ENCODE assay signal across 18 cellular contexts in the genomic region with DNA sequence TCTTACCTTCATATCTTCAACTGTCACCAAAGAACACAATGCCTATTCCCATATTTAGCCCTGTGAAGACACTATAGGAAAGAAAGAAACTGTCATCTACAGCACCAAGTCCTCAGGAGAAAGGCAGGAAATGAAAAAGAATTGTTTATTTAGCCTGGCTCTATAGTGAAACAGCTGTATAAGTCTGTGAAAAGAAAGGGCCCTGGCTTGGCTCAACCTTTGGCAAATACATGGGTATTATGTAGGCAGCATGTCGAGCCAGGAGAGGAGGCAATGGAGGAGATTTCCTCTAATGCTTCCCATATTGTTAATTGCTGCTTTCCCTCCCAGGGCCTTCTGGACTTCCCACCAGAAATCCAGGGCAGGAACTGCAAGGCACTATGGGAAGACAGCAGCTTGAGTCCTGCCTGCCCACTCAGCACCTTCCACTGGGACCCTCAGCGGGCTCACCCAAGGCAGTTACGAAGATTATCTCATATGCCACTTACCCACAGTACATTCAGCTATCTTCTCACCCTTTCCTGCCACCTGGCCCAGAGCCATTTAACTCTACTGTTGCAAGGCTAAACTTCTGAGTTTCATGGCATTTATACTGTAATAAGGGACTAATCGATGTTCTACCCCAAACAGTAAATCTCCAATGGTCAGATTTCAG.
"Had no signal": no experiment of that assay in that cellular context is flagged by ENCODE, and none has a peak within 500 bp of the region (broad histone marks: within the 10 kb centered on the region; RNA-seq: fewer than 3 reads in every experiment).

No MANE protein-coding gene starts in this region.

- H3K27me3 ChIP-seq: hepatocyte, testis had no signal

- H3K4me3 Mint-ChIP-seq: activated naive CD4-positive, alpha-beta T cell treated with anti-CD3 and anti-CD28 coated beads for 36 hours; activated T-helper 17 cell treated with anti-CD3 and anti-CD28 coated beads, Interleukin-2, amount 50 U/mL, for 72 hours; central memory CD8-positive, alpha-beta T cell; dendritic cell treated with granulocyte-macrophage colony-stimulating factor and Interleukin-4, amounts not matched to agents 40 ng/mL and 50 ng/mL, for 4 days; endodermal cell; nephron progenitor cell had no signal

- H3K4me1 ChIP-seq: psoas muscle, testis had no signal

- DNase-seq: activated CD4-positive, alpha-beta T cell treated with anti-CD3 and anti-CD28 coated beads, Interleukin-2, amount 50 U/mL, for 1 hour; activated CD4-positive, CD25-positive, alpha-beta regulatory T cell; activated naive CD4-positive, alpha-beta T cell treated with anti-CD3 and anti-CD28 coated beads for 36 hours; activated T-cell treated with anti-CD3 and anti-CD28 coated beads for 4 hours; endodermal cell; foreskin melanocyte; kidney glomerular epithelial cell; nephron progenitor cell; psoas muscle; stimulated activated CD4-positive, alpha-beta T cell treated with anti-CD3 and anti-CD28 coated beads, Interleukin-4, amount 100 ng/mL, for 1 hour; stimulated activated CD8-positive, alpha-beta memory T cell treated with anti-CD3 and anti-CD28 coated beads, Interleukin-4, amount 100 ng/mL, for 48 hours; stimulated activated naive CD8-positive, alpha-beta T cell treated with anti-CD3 and anti-CD28 coated beads, Interleukin-15, Interleukin-2, amounts not matched to agents 100 U/mL and 50 U/mL, for 24 hours; testis had no signal

- H3K27ac ChIP-seq: hepatocyte, psoas muscle, testis had no signal

- ATAC-seq: activated T-helper 17 cell treated with anti-CD3 and anti-CD28 coated beads, Interleukin-2, amount 50 U/mL, for 72 hours; esophagus mucosa; psoas muscle; stimulated activated naive CD8-positive, alpha-beta T cell treated with anti-CD3 and anti-CD28 coated beads, Interleukin-15, Interleukin-2, amounts not matched to agents 100 U/mL and 50 U/mL, for 24 hours had no signal

- H3K9me3 Mint-ChIP-seq: activated naive CD4-positive, alpha-beta T cell treated with anti-CD3 and anti-CD28 coated beads for 36 hours; activated T-helper 17 cell treated with anti-CD3 and anti-CD28 coated beads, Interleukin-2, amount 50 U/mL, for 72 hours; dendritic cell treated with granulocyte-macrophage colony-stimulating factor and Interleukin-4, amounts not matched to agents 40 ng/mL and 50 ng/mL, for 4 days; endodermal cell; nephron progenitor cell had no signal

- H3K27me3 Mint-ChIP-seq: activated T-helper 17 cell treated with anti-CD3 and anti-CD28 coated beads, Interleukin-2, amount 50 U/mL, for 72 hours; central memory CD8-positive, alpha-beta T cell; dendritic cell treated with granulocyte-macrophage colony-stimulating factor and Interleukin-4, amounts not matched to agents 40 ng/mL and 50 ng/mL, for 4 days had no signal

- H3K4me3 ChIP-seq: hepatocyte, psoas muscle, testis had no signal

- H3K9me3 ChIP-seq: psoas muscle, testis had no signal

- H3K4me1 Mint-ChIP-seq: activated T-helper 17 cell treated with anti-CD3 and anti-CD28 coated beads, Interleukin-2, amount 50 U/mL, for 72 hours; central memory CD8-positive, alpha-beta T cell; endodermal cell had no signal

- H3K27ac Mint-ChIP-seq: activated naive CD4-positive, alpha-beta T cell treated with anti-CD3 and anti-CD28 coated beads for 36 hours; activated T-helper 17 cell treated with anti-CD3 and anti-CD28 coated beads, Interleukin-2, amount 50 U/mL, for 72 hours; dendritic cell treated with granulocyte-macrophage colony-stimulating factor and Interleukin-4, amounts not matched to agents 40 ng/mL and 50 ng/mL, for 4 days; endodermal cell; nephron progenitor cell had no signal
